9 cellular contexts compared by ENCODE assay signal in genomic region chr9:126625329-126626116, GRCh38. TPM values are rescaled to one million over a fixed set of nuclear protein-coding genes. Genes with fewer than 3 reads are reported as not detected.
A peak's percentile ranks its signal among the peaks of the same experiment; 100 is the strongest.
DNase-seq lines count a peak whose midpoint lies in the region; ATAC-seq and TF ChIP-seq lines count a peak whose summit lies in the region.
"Had no signal": no experiment of that assay in that cellular context is flagged by ENCODE, and none has a peak within 500 bp of the region (broad histone marks: within the 10 kb centered on the region; RNA-seq: fewer than 3 reads in every experiment).

No MANE protein-coding gene starts in this region.

- TF ChIP-seq POLR2A in right lobe of liver (IDR thresholded peaks at IDR 0.05) (no peak), suprapubic skin (IDR thresholded peaks at IDR 0.05) (no peak)

- H3K27ac Mint-ChIP-seq in activated CD8-positive, alpha-beta memory T cell treated with anti-CD3 and anti-CD28 coated beads, Interleukin-2, amount 10 ng/mL, durations not matched to agents 7 days and 5 days = no peak overlapping the region
- H3K27ac Mint-ChIP-seq in activated T-helper 17 cell treated with anti-CD3 and anti-CD28 coated beads, Interleukin-2, amount 50 U/mL, for 72 hours = no peak overlapping the region
- H3K27ac Mint-ChIP-seq in glutamatergic neuron (ENCODE audit: unreplicated experiment) = no peak overlapping the region

- H3K27me3 ChIP-seq in right lobe of liver (peaks cover 18 to 65% of the 10 kb centered on the region in 2 donors), suprapubic skin (peaks cover 88% of the 10 kb centered on the region)

- H3K9me3 Mint-ChIP-seq in activated CD8-positive, alpha-beta memory T cell treated with anti-CD3 and anti-CD28 coated beads, Interleukin-2, amount 10 ng/mL, durations not matched to agents 7 days and 5 days (ENCODE audit: low read depth) = no peaks in the 10 kb centered on the region
- H3K9me3 Mint-ChIP-seq in activated T-helper 17 cell treated with anti-CD3 and anti-CD28 coated beads, Interleukin-2, amount 50 U/mL, for 72 hours = no peaks in the 10 kb centered on the region
- H3K9me3 Mint-ChIP-seq in glutamatergic neuron (ENCODE audit: unreplicated experiment) = peaks cover 5% of the 10 kb centered on the region

- H3K27ac ChIP-seq in right lobe of liver = no peak overlapping the region
- H3K27ac ChIP-seq in suprapubic skin = no peak overlapping the region

- H3K4me1 ChIP-seq in right lobe of liver = peaks cover 0 to 15% (median 0%) of the 10 kb centered on the region in 4 donors
- peaks cover 11% of the 10 kb centered on the region for H3K4me1 ChIP-seq in suprapubic skin
- H3K4me1 ChIP-seq: BE2C had no signal

- ATAC-seq in activated CD8-positive, alpha-beta memory T cell treated with anti-CD3 and anti-CD28 coated beads, Interleukin-2, amount 10 ng/mL, durations not matched to agents 7 days and 5 days = peak; percentile 39
- ATAC-seq in activated T-helper 17 cell treated with anti-CD3 and anti-CD28 coated beads, Interleukin-2, amount 50 U/mL, for 72 hours (replicated peaks) = no peak
- ATAC-seq in right lobe of liver = peak in 3 of 4 donors; percentile 10 to 32 (median 28)
- no peak for ATAC-seq in HG03097 (IDR thresholded peaks at IDR 0.05; ENCODE audit: low FRiP score, unreplicated experiment)

- no peaks in the 10 kb centered on the region for H3K36me3 Mint-ChIP-seq in activated CD8-positive, alpha-beta memory T cell treated with anti-CD3 and anti-CD28 coated beads, Interleukin-2, amount 10 ng/mL, durations not matched to agents 7 days and 5 days
- no peaks in the 10 kb centered on the region for H3K36me3 Mint-ChIP-seq in activated T-helper 17 cell treated with anti-CD3 and anti-CD28 coated beads, Interleukin-2, amount 50 U/mL, for 72 hours (ENCODE audit: low read depth)
- H3K36me3 Mint-ChIP-seq in glutamatergic neuron (ENCODE audit: unreplicated experiment) = no peaks in the 10 kb centered on the region

- 4% methylated on average over 36 of the region's 64 CpGs for WGBS in right lobe of liver (ENCODE audit: insufficient coverage, low coverage, low lambda C conversion rate, missing lambda C conversion rate)
- WGBS in suprapubic skin = 66% methylated on average over 41 of the region's 64 CpGs

- H3K27me3 Mint-ChIP-seq in activated CD8-positive, alpha-beta memory T cell treated with anti-CD3 and anti-CD28 coated beads, Interleukin-2, amount 10 ng/mL, durations not matched to agents 7 days and 5 days = peaks cover 99% of the 10 kb centered on the region
- H3K27me3 Mint-ChIP-seq in activated T-helper 17 cell treated with anti-CD3 and anti-CD28 coated beads, Interleukin-2, amount 50 U/mL, for 72 hours = peaks cover 56% of the 10 kb centered on the region
- H3K27me3 Mint-ChIP-seq in glutamatergic neuron (ENCODE audit: unreplicated experiment) = peaks cover 40% of the 10 kb centered on the region

- CTCF ChIA-PET in activated CD8-positive, alpha-beta memory T cell treated with anti-CD3 and anti-CD28 coated beads, Interleukin-2, amount 10 ng/mL, durations not matched to agents 7 days and 5 days (lab: Charles Lee) = interaction anchor here (1.6 kb wide), 1 partner anchor 65 kb away, joined by 5 read pairs; no protein-coding TSS in a partner anchor

- intact Hi-C loops in right lobe of liver (cut with DNase I) = no loop called here

- TF ChIP-seq CTCF in right lobe of liver (IDR thresholded peaks at IDR 0.05) (no peak), suprapubic skin (IDR thresholded peaks at IDR 0.05) (no peak), glutamatergic neuron (IDR thresholded peaks at IDR 0.05; ENCODE audit: partially characterized antibody, unreplicated experiment) (no peak)

- H3K9me3 ChIP-seq in right lobe of liver (no peaks in the 10 kb centered on the region), suprapubic skin (no peaks in the 10 kb centered on the region)
- H3K9me3 ChIP-seq: BE2C had no signal

- H3K4me3 ChIP-seq in right lobe of liver (peak overlapping the region; percentile 11 to 25 (median 21)), suprapubic skin (peak overlapping the region; percentile 32)

- DNase-seq in activated CD8-positive, alpha-beta memory T cell treated with anti-CD3 and anti-CD28 coated beads, Interleukin-2, amount 10 ng/mL, durations not matched to agents 7 days and 5 days = no peak
- DNase-seq in activated CD8-positive, alpha-beta memory T cell treated with anti-CD3 and anti-CD28 coated beads for 24 hours = no peak
- DNase-seq in right lobe of liver = no peak
- no peak for DNase-seq in suprapubic skin (ENCODE audit: low spot score in 2 of 2)
- no peak for DNase-seq in iPS-NIHi7 (ENCODE audit: extremely low spot score)
- DNase-seq in glutamatergic neuron = no peak
- DNase-seq: BE2C had no signal

- H3K36me3 ChIP-seq in right lobe of liver (no peaks in the 10 kb centered on the region), suprapubic skin (no peaks in the 10 kb centered on the region)
- H3K36me3 ChIP-seq: BE2C had no signal

- peak overlapping the region; percentile 64 for H3K4me3 Mint-ChIP-seq in activated CD8-positive, alpha-beta memory T cell treated with anti-CD3 and anti-CD28 coated beads, Interleukin-2, amount 10 ng/mL, durations not matched to agents 7 days and 5 days
- H3K4me3 Mint-ChIP-seq in activated T-helper 17 cell treated with anti-CD3 and anti-CD28 coated beads, Interleukin-2, amount 50 U/mL, for 72 hours = peak overlapping the region; percentile 66
- H3K4me3 Mint-ChIP-seq in glutamatergic neuron (ENCODE audit: unreplicated experiment) = no peak overlapping the region

- peaks cover 9% of the 10 kb centered on the region for H3K4me1 Mint-ChIP-seq in activated CD8-positive, alpha-beta memory T cell treated with anti-CD3 and anti-CD28 coated beads, Interleukin-2, amount 10 ng/mL, durations not matched to agents 7 days and 5 days
- H3K4me1 Mint-ChIP-seq in activated T-helper 17 cell treated with anti-CD3 and anti-CD28 coated beads, Interleukin-2, amount 50 U/mL, for 72 hours = no peaks in the 10 kb centered on the region
- peaks cover 17% of the 10 kb centered on the region for H3K4me1 Mint-ChIP-seq in glutamatergic neuron (ENCODE audit: low read depth, unreplicated experiment)

- no peak for TF ChIP-seq EP300 in suprapubic skin (IDR thresholded peaks at IDR 0.05)

RNA-seq across cellular contexts. Expression of gene LMX1B, which starts 11.8 kb away (rescaled TPM):
- total RNA-seq in activated CD8-positive, alpha-beta memory T cell treated with anti-CD3 and anti-CD28 coated beads, Interleukin-2, amount 10 ng/mL, durations not matched to agents 7 days and 5 days = not detected
- total RNA-seq in activated T-helper 17 cell treated with anti-CD3 and anti-CD28 coated beads, Interleukin-2, amount 50 U/mL, for 72 hours = not detected
- not detected for total RNA-seq in right lobe of liver
- 1 to 10 TPM; 2.4 to 7.8 (median 5.7) TPM for total RNA-seq in suprapubic skin
- 0.27 TPM for total RNA-seq in glutamatergic neuron (ENCODE audit: unreplicated experiment)

Comparison
In these comparisons a context has a peak if more than half of its experiments do, and no peak if none do; other contexts are left out.
1. ATAC-seq: peak in activated CD8-positive, alpha-beta memory T cell treated with anti-CD3 and anti-CD28 coated beads, Interleukin-2, amount 10 ng/mL, durations not matched to agents 7 days and 5 days (single experiment) and right lobe of liver (3 of 4); none in activated T-helper 17 cell treated with anti-CD3 and anti-CD28 coated beads, Interleukin-2, amount 50 U/mL, for 72 hours (single experiment) and HG03097 (single experiment).